ENCODE assay signal across 8 cellular contexts in genomic region chr5:68252678-68253520, GRCh38. TPM values are rescaled to one million over a fixed set of nuclear protein-coding genes. Genes with fewer than 3 reads are reported as not detected.
DNase-seq lines count a peak whose midpoint lies in the region; ATAC-seq, FAIRE-seq and TF ChIP-seq lines count a peak whose summit lies in the region.

No MANE protein-coding gene starts in this region.

- intact Hi-C loops in activated naive CD4-positive, alpha-beta T cell treated with anti-CD3 and anti-CD28 coated beads for 36 hours (cut with micrococcal nuclease) = loop anchor here (1.0 to 10.0 kb wide), 10 partner anchors 22 to 1428 kb away; partner anchors contain the start of gene PIK3R1

- DNase-seq in activated gamma-delta T cell treated with Interleukin-2 at 50 U/mL for 16 hours = peak; percentile 36
- DNase-seq in activated gamma-delta T cell (lab: John Stamatoyannopoulos, UW) = no peak
- peak; percentile 34 for DNase-seq in NCI-H748 treated with DMSO at 0.1 percent for 48 hours (lab: John Stamatoyannopoulos, UW)
- peak; percentile 70 for DNase-seq in activated naive CD4-positive, alpha-beta T cell treated with anti-CD3 and anti-CD28 coated beads for 36 hours
- peak; percentile 38 to 60 for DNase-seq in frontal cortex (ENCODE audit: low spot score in 2 of 2)
- DNase-seq in omental fat pad (ENCODE audit: low spot score) = no peak

- CTCF ChIA-PET in activated naive CD4-positive, alpha-beta T cell treated with anti-CD3 and anti-CD28 coated beads for 36 hours (lab: Charles Lee) = interaction anchor here (0.5 to 2.2 kb wide), 21 partner anchors 9 to 963 kb away, joined by 3 to 14 read pairs (median 4); partner anchors contain the start of gene PIK3R1

- no peaks in the 10 kb centered on the region for H3K36me3 Mint-ChIP-seq in activated naive CD4-positive, alpha-beta T cell treated with anti-CD3 and anti-CD28 coated beads for 36 hours (ENCODE audit: low read depth)

- peaks cover 90% of the 10 kb centered on the region for H3K4me1 Mint-ChIP-seq in activated naive CD4-positive, alpha-beta T cell treated with anti-CD3 and anti-CD28 coated beads for 36 hours (ENCODE audit: low read depth)

- peak; percentile 46 for ATAC-seq in HG03097 (IDR thresholded peaks at IDR 0.05; ENCODE audit: low FRiP score, unreplicated experiment)
- peak; percentile 58 for ATAC-seq in omental fat pad (ENCODE audit: low FRiP score)
- ATAC-seq in HG03025 (IDR thresholded peaks at IDR 0.05; ENCODE audit: low FRiP score, unreplicated experiment) = no peak

- FAIRE-seq in frontal cortex (lab: Jason Lieb, UNC) = no peak

- H3K9me3 Mint-ChIP-seq in activated naive CD4-positive, alpha-beta T cell treated with anti-CD3 and anti-CD28 coated beads for 36 hours = no peaks in the 10 kb centered on the region

- H3K27me3 Mint-ChIP-seq in activated naive CD4-positive, alpha-beta T cell treated with anti-CD3 and anti-CD28 coated beads for 36 hours (ENCODE audit: low read depth) = no peaks in the 10 kb centered on the region

- TF ChIP-seq CTCF in omental fat pad (IDR thresholded peaks at IDR 0.05) = no peak

- peak overlapping the region; percentile 47 for H3K27ac Mint-ChIP-seq in activated naive CD4-positive, alpha-beta T cell treated with anti-CD3 and anti-CD28 coated beads for 36 hours

- no peak overlapping the region for H3K4me3 Mint-ChIP-seq in activated naive CD4-positive, alpha-beta T cell treated with anti-CD3 and anti-CD28 coated beads for 36 hours

RNA-seq across cellular contexts. Expression of gene PIK3R1, which starts 37.3 kb away (rescaled TPM):
- total RNA-seq in activated naive CD4-positive, alpha-beta T cell treated with anti-CD3 and anti-CD28 coated beads for 36 hours = 10 to 100 TPM; 28.5 to 31.4 TPM
- total RNA-seq in frontal cortex (128 TPM), omental fat pad (100 to 1,000 TPM in 3 of 4 donors, 10 to 100 TPM in 1; 90.5 to 188 (median 148) TPM)

Comparison
In these comparisons a context has a peak if more than half of its experiments do, and no peak if none do; other contexts are left out.
1. DNase-seq: peak in activated gamma-delta T cell treated with Interleukin-2 at 50 U/mL for 16 hours (single experiment), NCI-H748 treated with DMSO at 0.1 percent for 48 hours (single experiment), activated naive CD4-positive, alpha-beta T cell treated with anti-CD3 and anti-CD28 coated beads for 36 hours (single experiment) and frontal cortex (2 of 2); none in activated gamma-delta T cell (single experiment) and omental fat pad (single experiment).